Comparison of ENCODE assay signal across 25 cellular contexts in genomic region chr11:76282106-76282630, GRCh38.
DNase-seq lines count a peak whose midpoint lies in the region; ATAC-seq, FAIRE-seq and TF ChIP-seq lines count a peak whose summit lies in the region.
"Had no signal": no experiment of that assay in that cellular context is flagged by ENCODE, and none has a peak within 500 bp of the region (broad histone marks: within the 10 kb centered on the region; RNA-seq: fewer than 3 reads in every experiment).

No MANE protein-coding gene starts in this region.

- H3K27ac ChIP-seq in HepG2 (ENCODE audit: extremely low read length, insufficient read depth, low read length) (no peak overlapping the region), right lobe of liver (no peak overlapping the region)
- H3K27ac ChIP-seq: PC-9, RWPE1, SK-N-MC had no signal

- no peak for TF ChIP-seq RAD21 in HepG2 (CRISPR knock-in tag; IDR thresholded peaks at IDR 0.05)

- BruUV-seq in HepG2 (replicated peaks; lab: Mats Ljungman, UMichigan): no TSS peak

- H3K4me3 ChIP-seq in HepG2 (replicated peaks in 1 of 3; ENCODE audit: insufficient read depth in 1 of 3, low read depth in 2 of 3, low read length in 3 of 3) (no peak overlapping the region), right lobe of liver (no peak overlapping the region)
- H3K4me3 ChIP-seq: PC-9, SK-N-MC had no signal

- H3K4me1 ChIP-seq in HepG2 (ENCODE audit: insufficient read depth, low read length) (peaks cover 3% of the 10 kb centered on the region), right lobe of liver (no peaks in the 10 kb centered on the region)

- H3K79me2 ChIP-seq in HepG2 (ENCODE audit: insufficient read depth, low read length): no peaks in the 10 kb centered on the region

- CTCF ChIA-PET in HepG2 (lab: Yijun Ruan, JAX; ENCODE audit: low intra/inter-chr PET ratio, low total read pairs): no interaction called here

- TF ChIP-seq EP300 in HepG2 (IDR thresholded peaks at IDR 0.05; ENCODE audit: low read depth in 2 of 2, low read length in 2 of 2) (no peak), HepG2 (CRISPR knock-in tag; IDR thresholded peaks at IDR 0.05; ENCODE audit: borderline replicate concordance) (no peak)

- no peak for FAIRE-seq in HepG2 (lab: Jason Lieb, UNC)
- FAIRE-seq: GM19239, HTR-8/SVneo had no signal

- no peak for TF ChIP-seq POLR2A in HepG2 (IDR thresholded peaks at IDR 0.05; ENCODE audit: insufficient read depth in 1 of 2, low read depth in 2 of 2, low read length in 2 of 2)
- TF ChIP-seq POLR2A in right lobe of liver (IDR thresholded peaks at IDR 0.05): no peak

- in situ Hi-C loops in HepG2 (cut with HindIII; ENCODE audit: extremely low pct_ligation_motif_present, low pct_unique_long_range_greater_than_20kb): no loop called here

- no peak overlapping the region for H3K27ac Mint-ChIP-seq in stimulated activated memory B cell treated with anti-CD40 and anti-IgM and Interleukin-4, amounts not matched to agents 10 μg/mL and 1 μg/mL and 100 μg/mL, for 72 hours
- H3K27ac Mint-ChIP-seq: IgD-negative memory B cell had no signal

- peaks cover 20% of the 10 kb centered on the region for H3K27me3 Mint-ChIP-seq in stimulated activated memory B cell treated with anti-CD40 and anti-IgM and Interleukin-4, amounts not matched to agents 10 μg/mL and 1 μg/mL and 100 μg/mL, for 72 hours
- H3K27me3 Mint-ChIP-seq: IgD-negative memory B cell had no signal

- H3K4me3 Mint-ChIP-seq in stimulated activated memory B cell treated with anti-CD40 and anti-IgM and Interleukin-4, amounts not matched to agents 10 μg/mL and 1 μg/mL and 100 μg/mL, for 72 hours: no peak overlapping the region
- H3K4me3 Mint-ChIP-seq: CD14-positive monocyte, IgD-negative memory B cell had no signal

- H3K36me3 ChIP-seq in HepG2 (replicated peaks in 1 of 2; ENCODE audit: control insufficient read depth in 1 of 2, insufficient read depth in 2 of 2, low read length in 2 of 2): no peaks in the 10 kb centered on the region
- H3K36me3 ChIP-seq in right lobe of liver: no peaks in the 10 kb centered on the region

- TF ChIP-seq CTCF in HepG2 (CRISPR knock-in tag; IDR thresholded peaks at IDR 0.05) (no peak), right lobe of liver (IDR thresholded peaks at IDR 0.05) (no peak)

- no peak overlapping the region for H2AFZ ChIP-seq in HepG2 (ENCODE audit: low read length)
- H2AFZ ChIP-seq: PC-9 had no signal

- ATAC-seq in HepG2 (peak; percentile 13; the same call in 2 of the 3 replicates), right lobe of liver (no peak)
- peak; percentile 20 for ATAC-seq in stimulated activated memory B cell treated with anti-CD40 and anti-IgM and Interleukin-4, amounts not matched to agents 10 μg/mL and 1 μg/mL and 100 μg/mL, for 72 hours

- no peaks in the 10 kb centered on the region for H3K9me3 ChIP-seq in HepG2 (ENCODE audit: low read length)
- no peaks in the 10 kb centered on the region for H3K9me3 ChIP-seq in right lobe of liver

- H3K4me2 ChIP-seq in HepG2 (ENCODE audit: low read depth, low read length): no peak overlapping the region
- H3K4me2 ChIP-seq: PC-9 had no signal

- H3K9ac ChIP-seq in HepG2 (ENCODE audit: insufficient read depth, low read depth, low read length): no peak overlapping the region

- H3K27me3 ChIP-seq in HepG2 (ENCODE audit: control insufficient read depth in 1 of 2, insufficient read depth in 2 of 2, low read length in 2 of 2) (peaks cover 5 to 70% of the 10 kb centered on the region in 2 experiments; a peak in 3 of 5 replicates), right lobe of liver (no peaks in the 10 kb centered on the region)

- intact Hi-C loops in HepG2 (cut with micrococcal nuclease; ENCODE audit: unreplicated experiment) (no loop called here), right lobe of liver (cut with DNase I) (no loop called here)

- H4K20me1 ChIP-seq in HepG2 (ENCODE audit: insufficient read depth, low read length): no peaks in the 10 kb centered on the region

- H3K4me1 Mint-ChIP-seq in stimulated activated memory B cell treated with anti-CD40 and anti-IgM and Interleukin-4, amounts not matched to agents 10 μg/mL and 1 μg/mL and 100 μg/mL, for 72 hours: peaks cover 13% of the 10 kb centered on the region
- H3K4me1 Mint-ChIP-seq: CD14-positive monocyte had no signal

- H3K36me3 Mint-ChIP-seq in stimulated activated memory B cell treated with anti-CD40 and anti-IgM and Interleukin-4, amounts not matched to agents 10 μg/mL and 1 μg/mL and 100 μg/mL, for 72 hours: no peaks in the 10 kb centered on the region
- H3K36me3 Mint-ChIP-seq: CD14-positive monocyte, IgD-negative memory B cell had no signal

- 21% methylated on average over 16 of the region's 16 CpGs for WGBS in HepG2 (ENCODE audit: low lambda C conversion rate)
- WGBS in right lobe of liver (ENCODE audit: insufficient coverage, low coverage, low lambda C conversion rate, missing lambda C conversion rate): 91% methylated on average over 16 of the region's 16 CpGs

- DNase-seq in HepG2 (ENCODE audit: low spot score) (no peak), right lobe of liver (no peak), NCI-H510A (lab: John Stamatoyannopoulos, UW) (peak; percentile 35), left kidney (ENCODE audit: low read depth, low spot score) (peak; percentile 39), dermis blood vessel endothelial cell (no peak), NCI-H1105 treated with DMSO at 0.1 percent for 48 hours (lab: John Stamatoyannopoulos, UW) (no peak), LoVo (ENCODE audit: low spot score) (no peak)
- DNase-seq: AML-193, EL, GF-D8, H7, Karpas-422, NCI-H1417 treated with DMSO at 0.1 percent for 48 hours, NCI-H187 treated with DMSO at 0.1 percent for 48 hours, NCI-H2107, NCI-H748 treated with DMSO at 0.1 percent for 48 hours, PC-9, SHP77 treated with DMSO at 0.1 percent for 48 hours had no signal

- no peaks in the 10 kb centered on the region for H3K9me3 Mint-ChIP-seq in stimulated activated memory B cell treated with anti-CD40 and anti-IgM and Interleukin-4, amounts not matched to agents 10 μg/mL and 1 μg/mL and 100 μg/mL, for 72 hours
- H3K9me3 Mint-ChIP-seq: CD14-positive monocyte, IgD-negative memory B cell had no signal

- POLR2A ChIA-PET in HepG2 (lab: Yijun Ruan, JAX): no interaction called here

TF ChIP-seq in HepG2, 621 proteins besides CTCF, POLR2A, EP300 and RAD21:
- TF ChIP-seq ZBTB10 (CRISPR knock-in tag; IDR thresholded peaks at IDR 0.05; ENCODE audit: borderline replicate concordance) (no peak), RFX5 (IDR thresholded peaks at IDR 0.05; ENCODE audit: low read depth, low read length) (no peak), ZGPAT (CRISPR knock-in tag; IDR thresholded peaks at IDR 0.05) (no peak), SNAPC5 (CRISPR knock-in tag; IDR thresholded peaks at IDR 0.05; ENCODE audit: borderline replicate concordance) (no peak), MLLT10 (CRISPR knock-in tag; IDR thresholded peaks at IDR 0.05) (no peak), ZNF619 (CRISPR knock-in tag; IDR thresholded peaks at IDR 0.05) (no peak)

Comparison
In these comparisons a context has a peak if more than half of its experiments do, and no peak if none do; other contexts are left out.
1. ATAC-seq: peak in HepG2 (single experiment) and stimulated activated memory B cell treated with anti-CD40 and anti-IgM and Interleukin-4, amounts not matched to agents 10 μg/mL and 1 μg/mL and 100 μg/mL, for 72 hours (single experiment); none in right lobe of liver (0 of 4).
2. DNase-seq: peak in NCI-H510A (single experiment) and left kidney (single experiment); none in HepG2 (single experiment), right lobe of liver (0 of 3), dermis blood vessel endothelial cell (single experiment), NCI-H1105 treated with DMSO at 0.1 percent for 48 hours (single experiment) and LoVo (single experiment).